In genomic region chr9:131000526-131000925, GRCh38 we compare ENCODE assay signal across 3 cellular contexts. TPM values are rescaled to one million over a fixed set of nuclear protein-coding genes. Genes with fewer than 3 reads are reported as not detected.
"Had no signal": no experiment of that assay in that cellular context is flagged by ENCODE, and none has a peak within 500 bp of the region (broad histone marks: within the 10 kb centered on the region; RNA-seq: fewer than 3 reads in every experiment).

No MANE protein-coding gene starts in this region.

RNA-seq across cellular contexts. Expression of gene LAMC3, which starts 8.4 kb away (rescaled TPM):
- total RNA-seq: RPMI7951, SJCRH30, SJSA1 had no signal
